In genomic region chr14:96038558-96038919, GRCh38 we compare ENCODE assay signal across 9 cellular contexts. TPM values are rescaled to one million over a fixed set of nuclear protein-coding genes. Genes with fewer than 3 reads are reported as not detected.
DNase-seq lines count a peak whose midpoint lies in the region; ATAC-seq, FAIRE-seq and TF ChIP-seq lines count a peak whose summit lies in the region.
"Had no signal": no experiment of that assay in that cellular context is flagged by ENCODE, and none has a peak within 500 bp of the region (broad histone marks: within the 10 kb centered on the region; RNA-seq: fewer than 3 reads in every experiment).

No MANE protein-coding gene starts in this region.

- peak overlapping the region; percentile 70 to 88 (median 84) for H3K4me3 Mint-ChIP-seq in naive B cell

- intact Hi-C loops in body of pancreas (cut with DNase I) = no loop called here

- peaks cover 45 to 67% (median 59%) of the 10 kb centered on the region in 3 donors for H3K27me3 Mint-ChIP-seq in naive B cell

- H3K9ac ChIP-seq in BLaER1 = peak overlapping the region; percentile 62; the same call in 1 of the 2 replicates

- peaks cover 25% of the 10 kb centered on the region for H4K20me1 ChIP-seq in BLaER1

- 19 to 20% methylated on average over 9 to 10 of the region's 10 CpGs for WGBS in body of pancreas, 2 donors

- H3K36me3 ChIP-seq in BLaER1 (peaks cover 16% of the 10 kb centered on the region), body of pancreas (replicated peaks in 1 of 2; ENCODE audit: insufficient read depth in 1 of 2, low read depth in 2 of 2) (no peaks in the 10 kb centered on the region)

- no peak for TF ChIP-seq CTCF in body of pancreas (IDR thresholded peaks at IDR 0.05)

- H3K4me1 ChIP-seq in BLaER1 (peaks cover 43% of the 10 kb centered on the region), body of pancreas (peaks cover 18% of the 10 kb centered on the region)

- H3K9me3 Mint-ChIP-seq in naive B cell = peaks cover 0 to 5% (median 0%) of the 10 kb centered on the region in 7 donors

- TF ChIP-seq POLR2A in body of pancreas (IDR thresholded peaks at IDR 0.05) (no peak), GM12891 (IDR thresholded peaks at IDR 0.05; ENCODE audit: low read depth, low read length) (no peak)

- no peaks in the 10 kb centered on the region for H3K36me3 Mint-ChIP-seq in naive B cell

- H3K27me3 ChIP-seq in BLaER1 = no peaks in the 10 kb centered on the region
- H3K27me3 ChIP-seq in body of pancreas = no peaks in the 10 kb centered on the region

- peak overlapping the region in 3 of 6 donors; percentile 22 to 48 (median 40) for H3K27ac Mint-ChIP-seq in naive B cell

- ATAC-seq in HG02678 (IDR thresholded peaks at IDR 0.05; ENCODE audit: unreplicated experiment) = peak; percentile 12
- ATAC-seq in body of pancreas = peak; percentile 11
- peak; percentile 36 to 38 for ATAC-seq in naive B cell (ENCODE audit: low read depth in 2 of 2)
- no peak for ATAC-seq in GM19452 (IDR thresholded peaks at IDR 0.05; ENCODE audit: unreplicated experiment)

- peak overlapping the region; percentile 95 for H3K4me2 ChIP-seq in BLaER1

- H3K4me3 ChIP-seq in BLaER1 (peak overlapping the region; percentile 98), body of pancreas (no peak overlapping the region)

- DNase-seq in body of pancreas (no peak), naive B cell (peak; percentile 21), kidney tubule cell (ENCODE audit: low spot score) (no peak), GM12891 (ENCODE audit: insufficient read length, low spot score) (no peak), NCI-H1436 treated with DMSO at 0.1 percent for 48 hours (lab: John Stamatoyannopoulos, UW) (no peak)

- FAIRE-seq in GM12891 (lab: Jason Lieb, UNC) = no peak
- FAIRE-seq: colon had no signal

- H3K9me3 ChIP-seq in BLaER1 (no peaks in the 10 kb centered on the region), body of pancreas (no peaks in the 10 kb centered on the region)

- H3K27ac ChIP-seq in BLaER1 (no peak overlapping the region), body of pancreas (peak overlapping the region in 1 of 4 donors; percentile 42)

- H3K4me1 Mint-ChIP-seq in naive B cell = peaks cover 11 to 23% (median 21%) of the 10 kb centered on the region in 3 donors

TF ChIP-seq in GM12891, 5 proteins besides CTCF, POLR2A, EP300 and RAD21:
- TF ChIP-seq POLR2AphosphoS5 (IDR thresholded peaks at IDR 0.05; ENCODE audit: low read depth, low read length) = no peak
- TF ChIP-seq SPI1 (IDR thresholded peaks at IDR 0.05; ENCODE audit: low read depth, low read length) = no peak
- no peak for TF ChIP-seq PAX5 (IDR thresholded peaks at IDR 0.05; ENCODE audit: insufficient read depth, low read length, severe bottlenecking)

RNA-seq across cellular contexts. Expression of gene C14orf132, which starts 0.6 kb away (rescaled TPM):
- 1 to 10 TPM; 4.4 to 4.6 TPM for total RNA-seq in body of pancreas
- under 1 TPM in 4 of 6 donors, not detected in 2; 0.28 to 0.87 (median 0.71) TPM for polyA plus RNA-seq in naive B cell (ENCODE audit: low read depth in 6 of 6)
- polyA plus RNA-seq in GM12891 (2012; ENCODE audit: low read depth, missing spikeins) = 0.03 TPM
